ENCODE assay signal across 24 cellular contexts in the genomic region with DNA sequence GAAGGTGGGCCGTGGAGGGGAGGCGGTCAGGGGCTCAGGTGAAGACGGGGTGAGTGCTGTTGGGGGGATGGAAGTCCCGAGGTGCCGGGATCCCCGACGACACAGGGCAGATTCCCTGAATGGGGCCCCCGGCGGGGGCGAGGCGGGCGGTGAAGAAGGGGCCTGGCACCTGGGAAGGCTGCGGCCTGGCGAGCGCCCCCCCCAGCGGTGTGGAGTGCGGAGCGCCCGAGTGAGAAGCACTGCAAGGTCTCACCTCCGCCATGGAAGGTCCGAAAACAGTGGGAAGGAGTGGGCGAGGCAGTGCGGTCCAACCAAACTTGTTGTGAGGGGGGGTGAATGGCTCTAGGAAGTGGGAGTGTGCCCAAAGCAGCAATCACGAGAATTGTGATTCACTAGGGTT. TPM values are rescaled to one million over a fixed set of nuclear protein-coding genes. Genes with fewer than 3 reads are reported as not detected.
"Had no signal": no experiment of that assay in that cellular context is flagged by ENCODE, and none has a peak within 500 bp of the region (broad histone marks: within the 10 kb centered on the region; RNA-seq: fewer than 3 reads in every experiment).

No MANE protein-coding gene starts in this region.

RNA-seq across cellular contexts. Expression of a gene that starts 10.1 kb away (rescaled TPM):
- total RNA-seq: dermis blood vessel endothelial cell; endothelial cell of umbilical vein; epithelial cell of proximal tubule; esophagus muscularis mucosa; fibroblast of lung; foreskin keratinocyte; gastroesophageal sphincter; heart left ventricle; hepatocyte; kidney epithelial cell; left cardiac atrium; left lung; lower leg skin; lung microvascular endothelial cell; myocyte; naive thymus-derived CD8-positive, alpha-beta T cell; neural crest cell; omental fat pad; psoas muscle; renal cortical epithelial cell; right lobe of liver; skeletal muscle tissue; urinary bladder had no signal
- polyA plus RNA-seq: endothelial cell of umbilical vein; fibroblast of lung; foreskin keratinocyte; heart left ventricle; hepatocyte; naive thymus-derived CD8-positive, alpha-beta T cell; psoas muscle; thymus; urinary bladder had no signal

RNA-seq across cellular contexts. Expression of a gene that starts 19.6 kb away (rescaled TPM):
- total RNA-seq: dermis blood vessel endothelial cell; endothelial cell of umbilical vein; epithelial cell of proximal tubule; esophagus muscularis mucosa; fibroblast of lung; foreskin keratinocyte; gastroesophageal sphincter; heart left ventricle; hepatocyte; kidney epithelial cell; left cardiac atrium; left lung; lower leg skin; lung microvascular endothelial cell; myocyte; naive thymus-derived CD8-positive, alpha-beta T cell; neural crest cell; omental fat pad; psoas muscle; renal cortical epithelial cell; right lobe of liver; skeletal muscle tissue; urinary bladder had no signal
- polyA plus RNA-seq: endothelial cell of umbilical vein; fibroblast of lung; foreskin keratinocyte; heart left ventricle; hepatocyte; naive thymus-derived CD8-positive, alpha-beta T cell; psoas muscle; thymus; urinary bladder had no signal

RNA-seq across cellular contexts. Expression of a gene that starts 38.0 kb away (rescaled TPM):
- total RNA-seq: dermis blood vessel endothelial cell, endothelial cell of umbilical vein, epithelial cell of proximal tubule, fibroblast of lung, foreskin keratinocyte, gastroesophageal sphincter, heart left ventricle, hepatocyte, kidney epithelial cell, left cardiac atrium, left lung, lower leg skin, lung microvascular endothelial cell, myocyte, neural crest cell, omental fat pad, psoas muscle, renal cortical epithelial cell, right lobe of liver, skeletal muscle tissue, urinary bladder had no signal
- polyA plus RNA-seq: endothelial cell of umbilical vein; fibroblast of lung; foreskin keratinocyte; heart left ventricle; hepatocyte; naive thymus-derived CD8-positive, alpha-beta T cell; psoas muscle; thymus; urinary bladder had no signal
